Comparison of ENCODE assay signal across 1 cellular context in genomic region chr9:122218885-122219855, GRCh38.
TF ChIP-seq lines count a peak whose summit lies in the region.

No MANE protein-coding gene starts in this region.

TF ChIP-seq in HepG2, 621 proteins besides CTCF, POLR2A, EP300 and RAD21:
- TF ChIP-seq HNRNPLL (IDR thresholded peaks at IDR 0.05; ENCODE audit: low read depth, low read length, poor library complexity, severe bottlenecking): peak; percentile 80
- no peak for TF ChIP-seq SP2 (CRISPR knock-in tag; IDR thresholded peaks at IDR 0.05)
- TF ChIP-seq RFX1 (IDR thresholded peaks at IDR 0.05): no peak
- no peak for TF ChIP-seq PHF20 (CRISPR knock-in tag; IDR thresholded peaks at IDR 0.05)
- TF ChIP-seq ZBTB7A (CRISPR knock-in tag; IDR thresholded peaks at IDR 0.05): no peak
- TF ChIP-seq ZNF263 (CRISPR knock-in tag; IDR thresholded peaks at IDR 0.05): peak; percentile 58
- TF ChIP-seq GMEB2 (CRISPR knock-in tag; IDR thresholded peaks at IDR 0.05; ENCODE audit: low read depth): no peak
- no peak for TF ChIP-seq TRAFD1 (CRISPR knock-in tag; IDR thresholded peaks at IDR 0.05; ENCODE audit: borderline replicate concordance)
- no peak for TF ChIP-seq ZC3H4 (CRISPR knock-in tag; IDR thresholded peaks at IDR 0.05; ENCODE audit: borderline replicate concordance)
- no peak for TF ChIP-seq ZNF329 (CRISPR knock-in tag; IDR thresholded peaks at IDR 0.05; ENCODE audit: low read depth)
- TF ChIP-seq EZH2 (conservative IDR thresholded peaks at IDR 0.05; ENCODE audit: low read depth, low read length): 0 out of 2 replicates have a peak, but pooled peaks have one; percentile 38
- no peak for TF ChIP-seq ZNF282 (IDR thresholded peaks at IDR 0.05; ENCODE audit: partially characterized antibody)
- no peak for TF ChIP-seq ZNF281 (CRISPR knock-in tag; IDR thresholded peaks at IDR 0.05; ENCODE audit: borderline replicate concordance)
- TF ChIP-seq, protein P1, sequence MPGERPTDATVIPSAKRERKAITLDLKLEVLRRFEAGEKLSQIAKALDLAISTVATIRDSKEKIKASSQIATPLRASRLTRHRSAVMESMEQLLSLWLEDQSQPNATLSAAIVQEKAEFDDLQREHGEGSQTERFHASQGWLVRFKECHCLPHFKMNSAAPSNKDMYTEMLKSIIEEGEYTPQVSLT (CRISPR knock-in tag; IDR thresholded peaks at IDR 0.05; ENCODE audit: borderline replicate concordance, low read depth): no peak
- TF ChIP-seq MXD4 (CRISPR knock-in tag; IDR thresholded peaks at IDR 0.05): no peak
